Comparison of ENCODE assay signal across 25 cellular contexts in genomic region chr3:82409842-82410241, GRCh38.
"Had no signal": no experiment of that assay in that cellular context is flagged by ENCODE, and none has a peak within 500 bp of the region (broad histone marks: within the 10 kb centered on the region; RNA-seq: fewer than 3 reads in every experiment).

No MANE protein-coding gene starts in this region.

- FAIRE-seq: urothelium cell line had no signal

- H3K9me3 Mint-ChIP-seq: type B pancreatic cell had no signal

- H3K4me1 Mint-ChIP-seq: stimulated activated effector memory CD8-positive, alpha-beta T cell treated with anti-CD3 and anti-CD28 coated beads, Interleukin-12 subunit alpha, Interleukin-12 subunit beta, amount 100 ng/mL, for 72 hours; stimulated activated memory B cell treated with anti-CD40 and anti-IgM and Interleukin-4, amounts not matched to agents 10 μg/mL and 1 μg/mL and 100 μg/mL, for 72 hours; stimulated activated naive B cell treated with anti-CD40 and anti-IgM and Interleukin-4, amounts not matched to agents 10 μg/mL and 1 μg/mL and 100 μg/mL, for 72 hours; stimulated activated naive CD8-positive, alpha-beta T cell treated with anti-CD3 and anti-CD28 coated beads, Interleukin-15, amount 100 ng/mL, for 72 hours had no signal

- ATAC-seq: stimulated activated effector memory CD8-positive, alpha-beta T cell treated with anti-CD3 and anti-CD28 coated beads, Interleukin-12 subunit alpha, Interleukin-12 subunit beta, amount 100 ng/mL, for 72 hours; stimulated activated memory B cell treated with anti-CD40 and anti-IgM and Interleukin-4, amounts not matched to agents 10 μg/mL and 1 μg/mL and 100 μg/mL, for 72 hours; stimulated activated naive B cell treated with anti-CD40 and anti-IgM and Interleukin-4, amounts not matched to agents 10 μg/mL and 1 μg/mL and 100 μg/mL, for 72 hours; stimulated activated naive CD8-positive, alpha-beta T cell treated with anti-CD3 and anti-CD28 coated beads, Interleukin-15, amount 100 ng/mL, for 72 hours; stimulated activated naive CD8-positive, alpha-beta T cell treated with anti-CD3 and anti-CD28 coated beads, Interleukin-15, Interleukin-2, amounts not matched to agents 100 U/mL and 50 U/mL, for 24 hours; upper lobe of right lung had no signal

- H3K27ac Mint-ChIP-seq: stimulated activated effector memory CD8-positive, alpha-beta T cell treated with anti-CD3 and anti-CD28 coated beads, Interleukin-12 subunit alpha, Interleukin-12 subunit beta, amount 100 ng/mL, for 72 hours; stimulated activated memory B cell treated with anti-CD40 and anti-IgM and Interleukin-4, amounts not matched to agents 10 μg/mL and 1 μg/mL and 100 μg/mL, for 72 hours; stimulated activated naive B cell treated with anti-CD40 and anti-IgM and Interleukin-4, amounts not matched to agents 10 μg/mL and 1 μg/mL and 100 μg/mL, for 72 hours; stimulated activated naive CD8-positive, alpha-beta T cell treated with anti-CD3 and anti-CD28 coated beads, Interleukin-15, amount 100 ng/mL, for 72 hours; stimulated activated naive CD8-positive, alpha-beta T cell treated with anti-CD3 and anti-CD28 coated beads, Interleukin-15, Interleukin-2, amounts not matched to agents 100 ng/mL and 50 ng/mL, for 24 hours; type B pancreatic cell had no signal

- H3K36me3 Mint-ChIP-seq: stimulated activated effector memory CD8-positive, alpha-beta T cell treated with anti-CD3 and anti-CD28 coated beads, Interleukin-12 subunit alpha, Interleukin-12 subunit beta, amount 100 ng/mL, for 72 hours; stimulated activated memory B cell treated with anti-CD40 and anti-IgM and Interleukin-4, amounts not matched to agents 10 μg/mL and 1 μg/mL and 100 μg/mL, for 72 hours; stimulated activated naive B cell treated with anti-CD40 and anti-IgM and Interleukin-4, amounts not matched to agents 10 μg/mL and 1 μg/mL and 100 μg/mL, for 72 hours; type B pancreatic cell had no signal

- DNase-seq: stimulated activated CD4-positive, alpha-beta T cell treated with anti-CD3 and anti-CD28 coated beads, Interleukin-2, amount 100 ng/mL, for 48 hours; stimulated activated CD4-positive, alpha-beta T cell treated with anti-CD3 and anti-CD28 coated beads, Interleukin-4, amount 100 ng/mL, for 1 hour; stimulated activated CD4-positive, alpha-beta T cell treated with anti-CD3 and anti-CD28 coated beads, Interleukin-4, amount 100 ng/mL, for 24 hours; stimulated activated CD4-positive, alpha-beta T cell treated with anti-CD3 and anti-CD28 coated beads, Interleukin-4, amount 100 ng/mL, for 4 hours; stimulated activated CD8-positive, alpha-beta memory T cell treated with anti-CD3 and anti-CD28 coated beads, Interleukin-4, amount 100 ng/mL, for 48 hours; stimulated activated naive B cell treated with anti-CD40 and anti-IgM and Interleukin-4, amounts not matched to agents 10 μg/mL and 1 μg/mL and 100 μg/mL, for 72 hours; stimulated activated naive CD4-positive, alpha-beta T cell; stimulated activated naive CD4-positive, alpha-beta T cell treated with Interleukin-2 at 50 U/mL for 16 hours; stimulated activated naive CD8-positive, alpha-beta T cell treated with anti-CD3 and anti-CD28 coated beads, Interleukin-15, amount 100 ng/mL, for 72 hours; stimulated activated naive CD8-positive, alpha-beta T cell treated with anti-CD3 and anti-CD28 coated beads, Interleukin-15, Interleukin-2, amounts not matched to agents 100 U/mL and 50 U/mL, for 24 hours; stomach; substantia nigra; testis; thyroid gland; tibial artery; transverse colon; trophoblast cell; upper lobe of left lung; upper lobe of right lung; uterus had no signal

- H3K27me3 Mint-ChIP-seq: stimulated activated memory B cell treated with anti-CD40 and anti-IgM and Interleukin-4, amounts not matched to agents 10 μg/mL and 1 μg/mL and 100 μg/mL, for 72 hours; stimulated activated naive B cell treated with anti-CD40 and anti-IgM and Interleukin-4, amounts not matched to agents 10 μg/mL and 1 μg/mL and 100 μg/mL, for 72 hours; stimulated activated naive CD8-positive, alpha-beta T cell treated with anti-CD3 and anti-CD28 coated beads, Interleukin-15, amount 100 ng/mL, for 72 hours; stimulated activated naive CD8-positive, alpha-beta T cell treated with anti-CD3 and anti-CD28 coated beads, Interleukin-15, Interleukin-2, amounts not matched to agents 100 ng/mL and 50 ng/mL, for 24 hours; type B pancreatic cell had no signal

- H3K4me3 Mint-ChIP-seq: stimulated activated effector memory CD8-positive, alpha-beta T cell treated with anti-CD3 and anti-CD28 coated beads, Interleukin-12 subunit alpha, Interleukin-12 subunit beta, amount 100 ng/mL, for 72 hours; stimulated activated memory B cell treated with anti-CD40 and anti-IgM and Interleukin-4, amounts not matched to agents 10 μg/mL and 1 μg/mL and 100 μg/mL, for 72 hours; stimulated activated naive B cell treated with anti-CD40 and anti-IgM and Interleukin-4, amounts not matched to agents 10 μg/mL and 1 μg/mL and 100 μg/mL, for 72 hours; stimulated activated naive CD8-positive, alpha-beta T cell treated with anti-CD3 and anti-CD28 coated beads, Interleukin-15, amount 100 ng/mL, for 72 hours; stimulated activated naive CD8-positive, alpha-beta T cell treated with anti-CD3 and anti-CD28 coated beads, Interleukin-15, Interleukin-2, amounts not matched to agents 100 ng/mL and 50 ng/mL, for 24 hours; type B pancreatic cell had no signal
